In genomic region chr3:50611464-50612233, GRCh38 we compare ENCODE assay signal across 1 cellular context.
TF ChIP-seq lines count a peak whose summit lies in the region.

Gene CISH (minus strand): TSS chr3:50611774. CDS start chr3:50611650, 124 bp downstream.

TF ChIP-seq in HepG2, 621 proteins besides CTCF, POLR2A, EP300 and RAD21 (continued from another document and continues in another):
- TF ChIP-seq ZNF281 (CRISPR knock-in tag; IDR thresholded peaks at IDR 0.05; ENCODE audit: borderline replicate concordance) (0 out of 2 replicates have a peak, but pooled peaks have one; percentile 8), SATB2 (CRISPR knock-in tag; IDR thresholded peaks at IDR 0.05) (no peak), ARID2 (CRISPR knock-in tag; IDR thresholded peaks at IDR 0.05; ENCODE audit: borderline replicate concordance) (peak; percentile 26; the same call in 1 of the 2 replicates), ZNF331 (CRISPR knock-in tag; IDR thresholded peaks at IDR 0.05) (peak; percentile 68; the same call in 1 of the 2 replicates), CERS6 (CRISPR knock-in tag; IDR thresholded peaks at IDR 0.05) (no peak), RFXANK (CRISPR knock-in tag; IDR thresholded peaks at IDR 0.05) (no peak), TMF1 (CRISPR knock-in tag; IDR thresholded peaks at IDR 0.05; ENCODE audit: low read depth) (no peak), FOXA3 (CRISPR knock-in tag; IDR thresholded peaks at IDR 0.05) (peak; percentile 54; the same call in 1 of the 2 replicates), MTERF4 (CRISPR knock-in tag; IDR thresholded peaks at IDR 0.05) (no peak), ZNF614 (CRISPR knock-in tag; IDR thresholded peaks at IDR 0.05; ENCODE audit: borderline replicate concordance) (no peak), SP2 (CRISPR knock-in tag; IDR thresholded peaks at IDR 0.05) (peak; percentile 70), ZNF101 (CRISPR knock-in tag; IDR thresholded peaks at IDR 0.05; ENCODE audit: borderline replicate concordance, low read depth) (0 out of 2 replicates have a peak, but pooled peaks have one; percentile 57), ZNF567 (CRISPR knock-in tag; IDR thresholded peaks at IDR 0.05; ENCODE audit: borderline replicate concordance) (0 out of 2 replicates have a peak, but pooled peaks have one; percentile 15), ZNF609 (CRISPR knock-in tag; IDR thresholded peaks at IDR 0.05; ENCODE audit: borderline replicate concordance) (peak; percentile 54), ZNF333 (CRISPR knock-in tag; IDR thresholded peaks at IDR 0.05; ENCODE audit: borderline replicate concordance) (peak; percentile 81; the same call in 1 of the 2 replicates), FOXO1 (CRISPR knock-in tag; IDR thresholded peaks at IDR 0.05) (0 out of 2 replicates have a peak, but pooled peaks have one; percentile 15), FOXJ3 (CRISPR knock-in tag; IDR thresholded peaks at IDR 0.05; ENCODE audit: borderline replicate concordance) (peak; percentile 39; the same call in 1 of the 2 replicates), MXD4 (CRISPR knock-in tag; IDR thresholded peaks at IDR 0.05) (peak; percentile 41; the same call in 1 of the 2 replicates), ZNF232 (CRISPR knock-in tag; IDR thresholded peaks at IDR 0.05; ENCODE audit: borderline replicate concordance) (peak; percentile 75; the same call in 1 of the 2 replicates), ZNF660 (CRISPR knock-in tag; IDR thresholded peaks at IDR 0.05; ENCODE audit: borderline replicate concordance, low read depth) (no peak), CREM (IDR thresholded peaks at IDR 0.05) (peak; percentile 53), CREM (CRISPR knock-in tag; IDR thresholded peaks at IDR 0.05) (no peak), ZNF563 (CRISPR knock-in tag; IDR thresholded peaks at IDR 0.05) (peak; percentile 62; the same call in 1 of the 2 replicates), ZNF143 (CRISPR knock-in tag; IDR thresholded peaks at IDR 0.05) (no peak), ZNF274 (CRISPR knock-in tag; IDR thresholded peaks at IDR 0.05) (peak; percentile 91), NPAS2 (CRISPR knock-in tag; IDR thresholded peaks at IDR 0.05; ENCODE audit: borderline replicate concordance) (no peak), ZNF7 (CRISPR knock-in tag; IDR thresholded peaks at IDR 0.05) (no peak), ZFP36L2 (CRISPR knock-in tag; IDR thresholded peaks at IDR 0.05) (0 out of 2 replicates have a peak, but pooled peaks have one; percentile 9), PAX8 (CRISPR knock-in tag; IDR thresholded peaks at IDR 0.05; ENCODE audit: borderline replicate concordance) (peak; percentile 59; the same call in 1 of the 2 replicates), MYC (CRISPR knock-in tag; IDR thresholded peaks at IDR 0.05; ENCODE audit: borderline replicate concordance) (peak; percentile 37; the same call in 1 of the 2 replicates), RARA (CRISPR knock-in tag; IDR thresholded peaks at IDR 0.05) (peak; percentile 87), ZNF484 (CRISPR knock-in tag; IDR thresholded peaks at IDR 0.05; ENCODE audit: borderline replicate concordance, low read depth) (no peak), ZNF451 (CRISPR knock-in tag; IDR thresholded peaks at IDR 0.05) (peak; percentile 96), NR2F2 (IDR thresholded peaks at IDR 0.05; ENCODE audit: borderline replicate concordance, low read depth) (no peak), FOXC1 (CRISPR knock-in tag; IDR thresholded peaks at IDR 0.05; ENCODE audit: borderline replicate concordance) (no peak; the same call in none of the 2 replicates), TOPORS (CRISPR knock-in tag; IDR thresholded peaks at IDR 0.05) (peak; percentile 71), ZNF672 (CRISPR knock-in tag; IDR thresholded peaks at IDR 0.05) (no peak), CCAR2 (optimal IDR thresholded peaks at IDR 0.05; ENCODE audit: low read depth, low read length) (no peak), ADNP (CRISPR knock-in tag; IDR thresholded peaks at IDR 0.05) (no peak), DNMT3B (CRISPR knock-in tag; conservative IDR thresholded peaks at IDR 0.05) (0 out of 2 replicates have a peak, but pooled peaks have one; percentile 49), ZNF724P (CRISPR knock-in tag; IDR thresholded peaks at IDR 0.05; ENCODE audit: borderline replicate concordance) (peak; percentile 83; the same call in 1 of the 2 replicates), REXO4 (CRISPR knock-in tag; IDR thresholded peaks at IDR 0.05; ENCODE audit: borderline replicate concordance) (no peak), RNF219 (CRISPR knock-in tag; IDR thresholded peaks at IDR 0.05) (no peak), ZNF256 (CRISPR knock-in tag; conservative IDR thresholded peaks at IDR 0.05) (no peak), ZNF12 (CRISPR knock-in tag; IDR thresholded peaks at IDR 0.05) (0 out of 2 replicates have a peak, but pooled peaks have one; percentile 40), ZNF607 (CRISPR knock-in tag; IDR thresholded peaks at IDR 0.05; ENCODE audit: borderline replicate concordance) (peak; percentile 92; the same call in 1 of the 2 replicates), ZSCAN31 (CRISPR knock-in tag; IDR thresholded peaks at IDR 0.05; ENCODE audit: low read depth) (peak; percentile 82), SMARCC2 (IDR thresholded peaks at IDR 0.05) (no peak), ZFP62 (CRISPR knock-in tag; IDR thresholded peaks at IDR 0.05) (no peak), GTF2F1 (IDR thresholded peaks at IDR 0.05; ENCODE audit: low read length) (no peak), HNF1B (CRISPR knock-in tag; IDR thresholded peaks at IDR 0.05) (peak; percentile 38; the same call in 1 of the 2 replicates), IRF9 (CRISPR knock-in tag; IDR thresholded peaks at IDR 0.05; ENCODE audit: borderline replicate concordance) (peak; percentile 93), NR3C1 (CRISPR knock-in tag; IDR thresholded peaks at IDR 0.05) (no peak), TBX2 (CRISPR knock-in tag; IDR thresholded peaks at IDR 0.05; ENCODE audit: borderline replicate concordance) (peak; percentile 95), ZSCAN30 (CRISPR knock-in tag; IDR thresholded peaks at IDR 0.05) (no peak), PHB2 (IDR thresholded peaks at IDR 0.05; ENCODE audit: partially characterized antibody) (no peak), SNAPC2 (CRISPR knock-in tag; IDR thresholded peaks at IDR 0.05) (peak; percentile 54; the same call in 1 of the 2 replicates), KMT2B (CRISPR knock-in tag; IDR thresholded peaks at IDR 0.05) (no peak; the same call in 1 of the 2 replicates), MXI1 (IDR thresholded peaks at IDR 0.05; ENCODE audit: borderline replicate concordance, low read depth, low read length) (peak; percentile 47; the same call in 1 of the 3 replicates), JUND (CRISPR knock-in tag; IDR thresholded peaks at IDR 0.05) (peak; percentile 37; the same call in 1 of the 2 replicates), ARHGAP35 (CRISPR knock-in tag; IDR thresholded peaks at IDR 0.05; ENCODE audit: borderline replicate concordance) (peak; percentile 64; the same call in 1 of the 2 replicates)
